In genomic region chr19:11381535-11382369, GRCh38 we compare ENCODE assay signal across 8 cellular contexts. TPM values are rescaled to one million over a fixed set of nuclear protein-coding genes. Genes with fewer than 3 reads are reported as not detected.
DNase-seq lines count a peak whose midpoint lies in the region; ATAC-seq and TF ChIP-seq lines count a peak whose summit lies in the region.

No MANE protein-coding gene starts in this region.

- H3K27ac ChIP-seq in heart right ventricle, result peak overlapping the region in 6 of 10 donors; percentile 24 to 87 (median 82)

- 14% methylated on average over 60 of the region's 60 CpGs for WGBS in heart right ventricle, 2 donors

- H3K36me3 ChIP-seq in heart right ventricle, result peaks cover 0 to 13% (median 0%) of the 10 kb centered on the region in 9 donors

- peak; percentile 48 for ATAC-seq in GM19467 (IDR thresholded peaks at IDR 0.05; ENCODE audit: unreplicated experiment)
- ATAC-seq in HG03575 (IDR thresholded peaks at IDR 0.05; ENCODE audit: extremely low read depth, insufficient number of reproducible peaks, low FRiP score, unreplicated experiment), result peak; percentile 9
- peak; percentile 18 to 62 (median 56) for ATAC-seq in heart right ventricle

- peaks cover 41% of the 10 kb centered on the region for H3K36me3 Mint-ChIP-seq in Calu3 (ENCODE audit: insufficient read depth, unreplicated experiment)

- no peaks in the 10 kb centered on the region for H3K9me3 Mint-ChIP-seq in Calu3 (ENCODE audit: low read depth, unreplicated experiment)

- peaks cover 29% of the 10 kb centered on the region for H3K4me1 Mint-ChIP-seq in Calu3 (ENCODE audit: low read depth, unreplicated experiment)

- TF ChIP-seq CTCF in Calu3 (IDR thresholded peaks at IDR 0.05; ENCODE audit: unreplicated experiment) (peak; percentile 18), heart right ventricle (IDR thresholded peaks at IDR 0.05) (no peak)

- DNase-seq in Calu3 (peak; percentile 76), heart right ventricle (peak; percentile 75 to 79), skeletal muscle cell (ENCODE audit: low read depth) (peak; percentile 46), 8988T (no peak)
- DNase-seq in activated naive CD4-positive, alpha-beta T cell treated with Interleukin-2 at 50 U/mL for 16 hours, result peak; percentile 74

- peaks cover 0 to 24% (median 9%) of the 10 kb centered on the region in 7 donors for H3K27me3 ChIP-seq in heart right ventricle

- H3K4me3 ChIP-seq in heart right ventricle, result peak overlapping the region; percentile 36 to 87 (median 65)
- peak overlapping the region; percentile 73 for H3K4me3 ChIP-seq in skeletal muscle cell (ENCODE audit: low read depth, low read length)

- H3K4me1 ChIP-seq in heart right ventricle, result peaks cover 20 to 63% (median 44%) of the 10 kb centered on the region in 9 donors

- peak overlapping the region; percentile 80 for H3K4me3 Mint-ChIP-seq in Calu3 (ENCODE audit: low read depth, unreplicated experiment)

- peak; percentile 70 for TF ChIP-seq POLR2A in Raji (IDR thresholded peaks at IDR 0.05; ENCODE audit: insufficient read depth, low read depth, low read length)

- H3K9me3 ChIP-seq in heart right ventricle, result no peaks in the 10 kb centered on the region

- CTCF ChIA-PET in Calu3 (lab: Charles Lee), result interaction anchor here (0.6 to 1.8 kb wide), 13 partner anchors 13 to 239 kb away, joined by 3 to 15 read pairs (median 5); partner anchors contain the start of genes CCDC159, ECSIT, KANK2 and ODAD3

- BruUV-seq in Calu3 (replicated peaks; lab: Mats Ljungman, UMichigan), result no TSS peak

- H3K27me3 Mint-ChIP-seq in Calu3 (ENCODE audit: unreplicated experiment), result no peaks in the 10 kb centered on the region

- peak overlapping the region; percentile 90 for H3K27ac Mint-ChIP-seq in Calu3 (ENCODE audit: unreplicated experiment)

- intact Hi-C loops in Calu3 (cut with micrococcal nuclease; ENCODE audit: unreplicated experiment), result loop anchor here (5.0 kb wide), 2 partner anchors 36 to 89 kb away; partner anchors contain the start of gene RGL3
- intact Hi-C loops in heart right ventricle (cut with DNase I), result loop anchor here in 8 of 10 donors (1.0 to 10.0 kb wide), 7 partner anchors 41 to 101 kb away; partner anchors contain the start of genes ODAD3 (in 6 of the 8), PRKCSH (in 6 of the 8), ELAVL3 (in 1 of the 8) and RAB3D (in 1 of the 8)

RNA-seq across cellular contexts. Expression of gene EPOR, which starts 2.4 kb away (rescaled TPM):
- total RNA-seq in Calu3 (2022) (5.9 and 6.1 TPM in 2 replicates), heart right ventricle (1 to 10 TPM; 3.8 to 9.1 (median 4.7) TPM)
- polyA plus RNA-seq in heart right ventricle, result 10 to 100 TPM in 1 of 2 donors, 1 to 10 TPM in 1; 6.2 to 14.7 TPM

RNA-seq across cellular contexts. Expression of gene SWSAP1, which starts 7.3 kb away (rescaled TPM):
- total RNA-seq in Calu3 (2022) (1.7 and 2.0 TPM in 2 replicates), heart right ventricle (1 to 10 TPM in 8 of 10 donors, under 1 TPM in 2; 0.53 to 2.1 (median 1.6) TPM)
- 1 to 10 TPM; 2.1 to 3.1 TPM for polyA plus RNA-seq in heart right ventricle

RNA-seq across cellular contexts. Expression of gene PLPPR2, which starts 26.5 kb away (rescaled TPM):
- total RNA-seq in Calu3 (2022) (7.8 and 8.2 TPM in 2 replicates), heart right ventricle (10 to 100 TPM in 5 of 10 donors, 1 to 10 TPM in 5; 4.1 to 19.8 (median 10.3) TPM)
- polyA plus RNA-seq in heart right ventricle, result 10 to 100 TPM; 10.0 to 13.2 TPM

RNA-seq across cellular contexts. Expression of gene CCDC159, which starts 35.4 kb away (rescaled TPM):
- 11.8 and 13.2 TPM in 2 replicates for total RNA-seq in Calu3 (2022)
- 10 to 100 TPM; 13.4 to 25.5 (median 19.7) TPM for total RNA-seq in heart right ventricle
- polyA plus RNA-seq in heart right ventricle, result 10 to 100 TPM; 13.0 to 79.9 TPM

RNA-seq across cellular contexts. Expression of gene TMEM205, which starts 35.7 kb away (rescaled TPM):
- total RNA-seq in Calu3 (2022) (82.0 and 94.4 TPM in 2 replicates), heart right ventricle (100 to 1,000 TPM in 2 of 10 donors, 10 to 100 TPM in 8; 65.1 to 114 (median 83.8) TPM)
- polyA plus RNA-seq in heart right ventricle, result 100 to 1,000 TPM in 1 of 2 donors, 10 to 100 TPM in 1; 89.4 to 184 TPM
